Comparison of ENCODE assay signal across 1 cellular context in the genomic region with DNA sequence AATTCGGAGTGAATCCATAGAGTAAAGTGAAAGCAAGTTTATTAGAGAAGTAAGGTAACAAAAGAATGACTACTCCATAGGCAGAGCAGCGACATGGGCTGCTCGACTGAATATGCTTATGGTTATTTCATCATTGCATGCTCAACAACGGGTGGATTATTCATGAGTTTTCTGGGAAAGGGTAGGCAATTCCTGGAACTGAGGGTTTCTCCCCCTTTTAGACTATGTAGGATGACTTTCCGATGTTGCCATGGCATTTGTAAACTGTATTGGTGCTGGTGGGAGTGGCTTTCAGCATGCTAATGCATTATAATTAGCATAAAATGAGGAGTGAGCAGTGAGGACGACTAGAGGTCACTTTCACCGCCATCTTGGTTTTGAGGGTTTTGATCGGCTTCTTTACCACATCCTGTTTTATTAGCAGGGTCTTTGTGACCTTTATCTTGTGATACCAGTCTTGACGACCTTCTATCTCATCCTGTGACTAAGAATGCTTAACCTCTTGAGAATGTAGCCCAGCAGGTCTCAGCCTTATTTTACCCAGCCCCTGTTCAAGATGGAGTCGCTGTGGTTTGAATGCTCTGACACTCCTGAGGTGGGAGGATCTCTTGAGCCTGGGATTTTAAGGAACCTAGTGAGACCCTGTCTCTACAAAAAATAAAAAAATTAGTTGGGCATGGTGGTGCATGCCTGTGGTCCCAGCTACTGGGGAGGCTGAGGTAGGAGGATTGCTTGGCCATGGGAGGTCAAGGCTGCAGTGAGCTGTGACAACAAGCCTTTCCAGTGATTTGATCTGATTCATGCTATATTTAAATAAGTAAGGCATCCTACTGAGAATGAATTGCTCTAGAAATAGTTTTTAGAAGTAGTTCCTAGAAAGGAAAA.
TF ChIP-seq lines count a peak whose summit lies in the region.

No MANE protein-coding gene starts in this region.

TF ChIP-seq in H1, 55 proteins besides CTCF, POLR2A, EP300 and RAD21:
- TF ChIP-seq RNF2 (IDR thresholded peaks at IDR 0.05; ENCODE audit: borderline replicate concordance, low read depth, low read length, missing control alignments, poor library complexity, severe bottlenecking) (no peak), KDM4A (IDR thresholded peaks at IDR 0.05; ENCODE audit: low read depth, low read length, severe bottlenecking) (no peak), EGR1 (IDR thresholded peaks at IDR 0.05; ENCODE audit: borderline replicate concordance, low read depth, low read length) (no peak), YY1 (IDR thresholded peaks at IDR 0.05; ENCODE audit: low read depth, low read length) (0 out of 2 replicates have a peak, but pooled peaks have one; percentile 36)
